ENCODE assay signal across 9 cellular contexts in genomic region chr4:170589597-170590191, GRCh38.
A peak's percentile ranks its signal among the peaks of the same experiment; 100 is the strongest.
DNase-seq lines count a peak whose midpoint lies in the region; ATAC-seq and TF ChIP-seq lines count a peak whose summit lies in the region.
"Had no signal": no experiment of that assay in that cellular context is flagged by ENCODE, and none has a peak within 500 bp of the region (broad histone marks: within the 10 kb centered on the region; RNA-seq: fewer than 3 reads in every experiment).

No MANE protein-coding gene starts in this region.

- WGBS in upper lobe of left lung, 2 donors = 67 to 68% methylated on average over 3 of the region's 3 CpGs

- TF ChIP-seq EP300 in upper lobe of left lung (IDR thresholded peaks at IDR 0.05) = no peak

- no peaks in the 10 kb centered on the region for H3K27me3 ChIP-seq in upper lobe of left lung

- TF ChIP-seq CTCF in chondrocyte (IDR thresholded peaks at IDR 0.05) (peak; percentile 75), upper lobe of left lung (IDR thresholded peaks at IDR 0.05) (no peak)

- H3K27ac Mint-ChIP-seq in chondrocyte (ENCODE audit: unreplicated experiment) = no peak overlapping the region
- H3K27ac Mint-ChIP-seq: naive B cell had no signal

- no peaks in the 10 kb centered on the region for H3K9me3 Mint-ChIP-seq in chondrocyte (ENCODE audit: low read depth)

- H3K4me1 Mint-ChIP-seq in chondrocyte (ENCODE audit: low read depth) = no peaks in the 10 kb centered on the region
- H3K4me1 Mint-ChIP-seq: naive B cell had no signal

- ATAC-seq in HG02678 (IDR thresholded peaks at IDR 0.05; ENCODE audit: unreplicated experiment) (peak; percentile 83), upper lobe of left lung (ENCODE audit: low FRiP score in 2 of 2) (no peak)

- no peaks in the 10 kb centered on the region for H3K4me1 ChIP-seq in upper lobe of left lung

- no peaks in the 10 kb centered on the region for H3K36me3 ChIP-seq in upper lobe of left lung

- H3K27me3 Mint-ChIP-seq in chondrocyte (ENCODE audit: low read depth) = peaks cover 21% of the 10 kb centered on the region
- H3K27me3 Mint-ChIP-seq: naive B cell had no signal

- DNase-seq in NCI-H146 (lab: John Stamatoyannopoulos, UW) (peak; percentile 3), NCI-H146 treated with DMSO at 0.1 percent for 48 hours (lab: John Stamatoyannopoulos, UW; ENCODE audit: unreplicated experiment) (no peak), NCI-H1417 treated with DMSO at 0.1 percent for 48 hours (lab: John Stamatoyannopoulos, UW) (peak; percentile 2), chondrocyte (ENCODE audit: low spot score) (no peak), upper lobe of left lung (no peak), superior temporal gyrus (ENCODE audit: extremely low spot score) (no peak), NCI-H2227 (lab: John Stamatoyannopoulos, UW; ENCODE audit: unreplicated experiment) (no peak)
- DNase-seq: naive B cell had no signal

- H3K36me3 Mint-ChIP-seq in chondrocyte (ENCODE audit: low read depth) = no peaks in the 10 kb centered on the region
- H3K36me3 Mint-ChIP-seq: naive B cell had no signal

- H3K4me3 Mint-ChIP-seq in chondrocyte (ENCODE audit: unreplicated experiment) = no peak overlapping the region
- H3K4me3 Mint-ChIP-seq: naive B cell had no signal

- H3K27ac ChIP-seq in upper lobe of left lung = no peak overlapping the region

- no peak for TF ChIP-seq POLR2A in upper lobe of left lung (IDR thresholded peaks at IDR 0.05)

- H3K4me3 ChIP-seq in upper lobe of left lung = no peak overlapping the region

- H3K9me3 ChIP-seq in upper lobe of left lung = no peaks in the 10 kb centered on the region

Comparison
In these comparisons a context has a peak if more than half of its experiments do, and no peak if none do; other contexts are left out.
1. DNase-seq: peak in NCI-H146 (single experiment) and NCI-H1417 treated with DMSO at 0.1 percent for 48 hours (single experiment); none in NCI-H146 treated with DMSO at 0.1 percent for 48 hours (single experiment), chondrocyte (single experiment), upper lobe of left lung (0 of 2), superior temporal gyrus (single experiment) and NCI-H2227 (single experiment).